Comparison of ENCODE assay signal across 11 cellular contexts in the genomic region with DNA sequence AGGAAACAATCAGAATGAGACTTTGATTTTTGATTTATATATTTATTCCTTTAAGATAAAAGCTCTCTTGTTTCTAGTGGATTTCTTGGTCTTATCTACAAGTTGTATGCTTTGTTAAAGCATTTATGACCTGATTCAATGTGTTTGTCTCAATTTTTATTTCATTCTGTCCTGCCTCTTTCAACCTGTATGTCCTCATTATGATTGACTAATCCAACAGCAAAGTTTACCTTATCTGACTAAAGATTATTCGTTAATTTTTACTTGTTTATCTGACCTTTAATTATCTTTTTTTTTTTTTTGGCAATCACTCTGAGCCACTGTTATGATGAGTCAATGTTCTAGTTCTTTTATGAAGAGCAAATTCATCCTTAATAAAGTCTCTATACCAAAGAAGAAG. TPM values are rescaled to one million over a fixed set of nuclear protein-coding genes. Genes with fewer than 3 reads are reported as not detected.
"Had no signal": no experiment of that assay in that cellular context is flagged by ENCODE, and none has a peak within 500 bp of the region (broad histone marks: within the 10 kb centered on the region; RNA-seq: fewer than 3 reads in every experiment).

No MANE protein-coding gene starts in this region.

- FAIRE-seq: K562 had no signal

- ATAC-seq: HCT116, K562 had no signal

- H3K9me3 Mint-ChIP-seq: HFFc6 had no signal

- H3K27ac Mint-ChIP-seq: HFFc6 had no signal

- H3K4me1 ChIP-seq: HAP-1 had no signal

- H2AFZ ChIP-seq: GM23248 had no signal

- H3K36me3 ChIP-seq: HAP-1 had no signal

- H3K4me3 Mint-ChIP-seq: HFFc6 had no signal

- H3K9ac ChIP-seq: GM23248 had no signal

- H3K4me3 ChIP-seq: GM23248, HAP-1, K562 had no signal

- DNase-seq: GM23248, GOT3, H7, HFFc6, IMR-90 had no signal

- H3K9me3 ChIP-seq: HAP-1 had no signal

- H3K27ac ChIP-seq: GM23248, HL-60 had no signal

RNA-seq across cellular contexts. Expression of gene UGT2A3, which starts 54.9 kb away (rescaled TPM):
- total RNA-seq: GM23248, H4, H7, HFFc6, HT1080, IMR-90, K562 had no signal
- polyA plus RNA-seq: GM23248, IMR-90, K562 had no signal
